Comparison of ENCODE assay signal across 17 cellular contexts in genomic region chr7:106199024-106199423, GRCh38.
"Had no signal": no experiment of that assay in that cellular context is flagged by ENCODE, and none has a peak within 500 bp of the region (broad histone marks: within the 10 kb centered on the region; RNA-seq: fewer than 3 reads in every experiment).

No MANE protein-coding gene starts in this region.

- H3K27me3 ChIP-seq: hepatocyte, sigmoid colon, tibial nerve, uterus had no signal

- DNase-seq: activated CD4-positive, alpha-beta T cell treated with anti-CD3 and anti-CD28 coated beads for 36 hours; activated CD8-positive, alpha-beta T cell treated with anti-CD3 and anti-CD28 coated beads for 36 hours; activated gamma-delta T cell; activated T-cell treated with anti-CD3 and anti-CD28 coated beads, Interleukin-2, amount 50 U/mL, for 48 hours; caudate nucleus; cortex of kidney; effector CD4-positive, alpha-beta T cell; nephron progenitor cell; occipital lobe; sigmoid colon; stimulated activated CD4-positive, alpha-beta T cell treated with anti-CD3 and anti-CD28 coated beads, Interleukin-12 subunit alpha, Interleukin-12 subunit beta, amount 100 ng/mL, for 4 hours; T-helper 17 cell; uterus had no signal

- H3K4me1 ChIP-seq: uterus had no signal

- H3K4me3 ChIP-seq: hepatocyte, sigmoid colon, tibial nerve, uterus had no signal

- H3K4me2 ChIP-seq: hepatocyte had no signal

- H3K9me3 ChIP-seq: sigmoid colon, tibial nerve, uterus had no signal

- ATAC-seq: activated CD4-positive, alpha-beta T cell treated with anti-CD3 and anti-CD28 coated beads for 36 hours; activated CD8-positive, alpha-beta T cell treated with anti-CD3 and anti-CD28 coated beads for 36 hours; activated naive CD4-positive, alpha-beta T cell treated with anti-CD3 and anti-CD28 coated beads, Interleukin-2, amount 50 U/mL, for 72 hours; stimulated activated effector memory CD8-positive, alpha-beta T cell treated with anti-CD3 and anti-CD28 coated beads, Interleukin-12 subunit alpha, Interleukin-12 subunit beta, amount 100 ng/mL, for 72 hours; T-helper 17 cell had no signal

- H3K36me3 ChIP-seq: sigmoid colon, tibial nerve, uterus had no signal
